In genomic region chr14:53355581-53356112, GRCh38 we compare ENCODE assay signal across 9 cellular contexts.
DNase-seq lines count a peak whose midpoint lies in the region; ATAC-seq and TF ChIP-seq lines count a peak whose summit lies in the region.
"Had no signal": no experiment of that assay in that cellular context is flagged by ENCODE, and none has a peak within 500 bp of the region (broad histone marks: within the 10 kb centered on the region; RNA-seq: fewer than 3 reads in every experiment).

No MANE protein-coding gene starts in this region.

- no peak for TF ChIP-seq CTCF in HEK293 (tag by site-specific recombination; IDR thresholded peaks at IDR 0.05)
- no peak for TF ChIP-seq CTCF in sigmoid colon (IDR thresholded peaks at IDR 0.05)

- TF ChIP-seq EP300 in sigmoid colon (IDR thresholded peaks at IDR 0.05) = no peak

- H3K27ac ChIP-seq in HEK293 (ENCODE audit: extremely low read depth, low read depth, low read length) (no peak overlapping the region), sigmoid colon (no peak overlapping the region)

- DNase-seq in NCI-H446 (lab: John Stamatoyannopoulos, UW) = peak; percentile 5 to 71
- no peak for DNase-seq in sciatic nerve (ENCODE audit: low spot score)
- no peak for DNase-seq in stimulated activated naive CD4-positive, alpha-beta T cell (lab: John Stamatoyannopoulos, UW)
- no peak for DNase-seq in sigmoid colon
- DNase-seq: naive thymus-derived CD4-positive, alpha-beta T cell had no signal

- CTCF ChIA-PET in HEK293 (lab: Yijun Ruan, JAX) = interaction anchor here (0.6 kb wide), 1 partner anchor 840 kb away, joined by 3 read pairs; no protein-coding TSS in a partner anchor

- no peaks in the 10 kb centered on the region; the same call in 1 of the 2 replicates for H3K4me1 ChIP-seq in HEK293 (ENCODE audit: control insufficient read depth, insufficient read depth, low read length)
- H3K4me1 ChIP-seq in sigmoid colon = peaks cover 0 to 9% (median 7%) of the 10 kb centered on the region in 4 donors

- WGBS in sigmoid colon, 2 donors = 54 to 60% methylated on average over 5 of the region's 5 CpGs

- no peaks in the 10 kb centered on the region for H3K36me3 ChIP-seq in HEK293 (ENCODE audit: control insufficient read depth in 2 of 2, insufficient read depth in 1 of 2, low read length in 2 of 2)
- H3K36me3 ChIP-seq in sigmoid colon = no peaks in the 10 kb centered on the region

- no peak for TF ChIP-seq POLR2A in sigmoid colon (IDR thresholded peaks at IDR 0.05)

- no peaks in the 10 kb centered on the region for H3K9me3 ChIP-seq in HEK293 (ENCODE audit: control insufficient read depth, insufficient read depth, low read depth, low read length)
- H3K9me3 ChIP-seq in sigmoid colon = no peaks in the 10 kb centered on the region

- H3K27me3 ChIP-seq in sigmoid colon = no peaks in the 10 kb centered on the region

- POLR2A ChIA-PET in HEK293 (lab: Yijun Ruan, JAX) = interaction anchor here (0.5 to 0.7 kb wide), 2 partner anchors 49 to 592 kb away, joined by 3 to 5 read pairs; no protein-coding TSS in a partner anchor

- H3K4me3 ChIP-seq in HEK293 (ENCODE audit: low read depth, low read length) (no peak overlapping the region), sigmoid colon (no peak overlapping the region)

- intact Hi-C loops in sciatic nerve (cut with DNase I) (no loop called here), sigmoid colon (cut with DNase I) (no loop called here)

- ATAC-seq in esophagus mucosa = peak; percentile 60
- ATAC-seq in sciatic nerve = peak; percentile 39
- ATAC-seq in GM21717 (IDR thresholded peaks at IDR 0.05; ENCODE audit: unreplicated experiment) = no peak
- ATAC-seq: activated naive CD4-positive, alpha-beta T cell treated with anti-CD3 and anti-CD28 coated beads, Interleukin-2, amount 50 U/mL, for 72 hours; naive thymus-derived CD4-positive, alpha-beta T cell had no signal

TF ChIP-seq in HEK293, 187 proteins besides CTCF, POLR2A, EP300 and RAD21 (continues in another document):
- TF ChIP-seq ZNF660 (tag by site-specific recombination; IDR thresholded peaks at IDR 0.05) (0 out of 2 replicates have a peak, but pooled peaks have one; percentile 55), ZXDB (tag by site-specific recombination; IDR thresholded peaks at IDR 0.05) (no peak), PRDM1 (tag by site-specific recombination; IDR thresholded peaks at IDR 0.05) (peak; percentile 86), ZNF341 (tag by site-specific recombination; IDR thresholded peaks at IDR 0.05; ENCODE audit: low read depth) (peak; percentile 56; the same call in 1 of the 2 replicates), GFI1B (tag by site-specific recombination; IDR thresholded peaks at IDR 0.05) (peak; percentile 91), ZSCAN16 (tag by site-specific recombination; IDR thresholded peaks at IDR 0.05) (no peak), ZNF398 (tag by site-specific recombination; IDR thresholded peaks at IDR 0.05) (peak; percentile 59), ZNF843 (tag by site-specific recombination; IDR thresholded peaks at IDR 0.05) (peak; percentile 65; the same call in 1 of the 2 replicates), ZNF560 (tag by site-specific recombination; IDR thresholded peaks at IDR 0.05; ENCODE audit: borderline replicate concordance) (no peak), SP7 (tag by site-specific recombination; IDR thresholded peaks at IDR 0.05) (peak; percentile 48; the same call in 1 of the 2 replicates), PRDM6 (tag by site-specific recombination; IDR thresholded peaks at IDR 0.05) (peak; percentile 79), ZNF629 (tag by site-specific recombination; IDR thresholded peaks at IDR 0.05) (peak; percentile 14; the same call in 1 of the 2 replicates), ZNF202 (tag by site-specific recombination; IDR thresholded peaks at IDR 0.05; ENCODE audit: borderline replicate concordance) (no peak), ZBTB48 (tag by site-specific recombination; IDR thresholded peaks at IDR 0.05) (peak; percentile 76; the same call in 1 of the 2 replicates), ZNF148 (tag by site-specific recombination; IDR thresholded peaks at IDR 0.05; ENCODE audit: borderline replicate concordance) (no peak), ZNF747 (tag by site-specific recombination; IDR thresholded peaks at IDR 0.05) (no peak), ZIC2 (tag by site-specific recombination; IDR thresholded peaks at IDR 0.05) (peak; percentile 94), OSR2 (tag by site-specific recombination; IDR thresholded peaks at IDR 0.05) (0 out of 2 replicates have a peak, but pooled peaks have one; percentile 13), ZBTB17 (tag by site-specific recombination; IDR thresholded peaks at IDR 0.05) (peak; percentile 80; the same call in 1 of the 2 replicates), FEZF1 (tag by site-specific recombination; IDR thresholded peaks at IDR 0.05) (peak; percentile 77), ZNF621 (tag by site-specific recombination; IDR thresholded peaks at IDR 0.05) (no peak), ZBTB8A (tag by site-specific recombination; IDR thresholded peaks at IDR 0.05) (peak; percentile 37; the same call in 1 of the 2 replicates)
- TF ChIP-seq, protein P1, sequence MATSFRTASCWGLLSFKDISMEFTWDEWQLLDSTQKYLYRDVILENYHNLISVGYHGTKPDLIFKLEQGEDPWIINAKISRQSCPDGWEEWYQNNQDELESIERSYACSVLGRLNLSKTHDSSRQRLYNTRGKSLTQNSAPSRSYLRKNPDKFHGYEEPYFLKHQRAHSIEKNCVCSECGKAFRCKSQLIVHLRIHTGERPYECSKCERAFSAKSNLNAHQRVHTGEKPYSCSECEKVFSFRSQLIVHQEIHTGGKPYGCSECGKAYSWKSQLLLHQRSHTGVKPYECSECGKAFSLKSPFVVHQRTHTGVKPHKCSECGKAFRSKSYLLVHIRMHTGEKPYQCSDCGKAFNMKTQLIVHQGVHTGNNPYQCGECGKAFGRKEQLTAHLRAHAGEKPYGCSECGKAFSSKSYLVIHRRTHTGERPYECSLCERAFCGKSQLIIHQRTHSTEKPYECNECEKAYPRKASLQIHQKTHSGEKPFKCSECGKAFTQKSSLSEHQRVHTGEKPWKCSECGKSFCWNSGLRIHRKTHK (tag by site-specific recombination; IDR thresholded peaks at IDR 0.05) = no peak

Comparison
In these comparisons a context has a peak if more than half of its experiments do, and no peak if none do; other contexts are left out.
1. DNase-seq: peak in NCI-H446 (2 of 2); none in sciatic nerve (single experiment), stimulated activated naive CD4-positive, alpha-beta T cell (0 of 6) and sigmoid colon (single experiment).